ENCODE assay signal across 1 cellular context in genomic region chr3:139157161-139157932, GRCh38.
TF ChIP-seq lines count a peak whose summit lies in the region.

No MANE protein-coding gene starts in this region.

TF ChIP-seq in GM23338, 12 proteins besides CTCF, POLR2A, EP300 and RAD21 (continued from another document):
- TF ChIP-seq REST (IDR thresholded peaks at IDR 0.05; ENCODE audit: unreplicated experiment) (no peak), STAT1 (IDR thresholded peaks at IDR 0.05; ENCODE audit: unreplicated experiment) (no peak), ZNF331 (CRISPR knock-in tag; IDR thresholded peaks at IDR 0.05; ENCODE audit: low read depth) (no peak), NANOG (IDR thresholded peaks at IDR 0.05; ENCODE audit: borderline replicate concordance) (no peak), ETS1 (IDR thresholded peaks at IDR 0.05) (no peak), EZH2phosphoT487 (IDR thresholded peaks at IDR 0.05; ENCODE audit: unreplicated experiment) (no peak), EZH2 (IDR thresholded peaks at IDR 0.05; ENCODE audit: low read depth, unreplicated experiment) (no peak)
